In genomic region chr2:177351121-177351520, GRCh38 we compare ENCODE assay signal across 8 cellular contexts. TPM values are rescaled to one million over a fixed set of nuclear protein-coding genes. Genes with fewer than 3 reads are reported as not detected.
DNase-seq lines count a peak whose midpoint lies in the region; ATAC-seq, FAIRE-seq and TF ChIP-seq lines count a peak whose summit lies in the region.
"Not testable (repeated sequence)": the region's sequence is repeated elsewhere in the genome, so short reads cannot be mapped to it uniquely, and the experiment has no call there.

No MANE protein-coding gene starts in this region.

- not testable (repeated sequence) for H3K4me2 ChIP-seq in IMR-90 (ENCODE audit: low read depth, low read length); keratinocyte (ENCODE audit: control insufficient read depth, extremely low read depth, insufficient read depth, low read depth, low read length); mesenchymal stem cell (ENCODE audit: low read length, poor library complexity, severe bottlenecking)

- not testable (repeated sequence) for H3K79me2 ChIP-seq in keratinocyte (ENCODE audit: control insufficient read depth, insufficient read depth, low read length)

- H3K9me1 ChIP-seq in IMR-90 (ENCODE audit: insufficient read depth, low read length): peaks cover 10% of the 10 kb centered on the region; the same call in 1 of the 2 replicates
- H3K9me1 ChIP-seq in keratinocyte (ENCODE audit: control insufficient read depth, extremely low read depth, insufficient read depth, low read length): not testable (repeated sequence)

- TF ChIP-seq CTCF in IMR-90 (conservative IDR thresholded peaks at IDR 0.05; ENCODE audit: low read depth, low read length); keratinocyte (optimal IDR thresholded peaks at IDR 0.05 in 1 of 3, IDR thresholded peaks at IDR 0.05 in 1 of 3, conservative IDR thresholded peaks at IDR 0.05 in 1 of 3; ENCODE audit: extremely low read depth in 1 of 3, insufficient read depth in 2 of 3, low read length in 3 of 3): not testable (repeated sequence)

- not testable (repeated sequence) for H3K36me3 ChIP-seq in IMR-90 (ENCODE audit: control insufficient read depth, insufficient read depth, low read length); esophagus (ENCODE audit: control insufficient read depth in 2 of 2, insufficient read depth in 2 of 2, low read length in 1 of 2); keratinocyte (ENCODE audit: control insufficient read depth in 2 of 2, extremely low read depth in 1 of 2, insufficient read depth in 2 of 2, low read length in 2 of 2); mesenchymal stem cell (ENCODE audit: control insufficient read depth in 1 of 2, insufficient read depth in 2 of 2, low read depth in 1 of 2, low read length in 2 of 2); rectal smooth muscle tissue (ENCODE audit: control insufficient read depth, insufficient read depth, low read length); skeletal muscle tissue (ENCODE audit: control insufficient read depth in 3 of 3, insufficient read depth in 3 of 3, low read length in 3 of 3); subcutaneous abdominal adipose tissue (ENCODE audit: control insufficient read depth in 5 of 5, insufficient read depth in 5 of 5, low read length in 5 of 5)

- CTCF ChIA-PET in IMR-90 (lab: Yijun Ruan, JAX): not testable (repeated sequence)

- not testable (repeated sequence) for H3K27ac ChIP-seq in IMR-90 (ENCODE audit: insufficient read depth, low read length); mesenchymal stem cell (ENCODE audit: low read length, poor library complexity, severe bottlenecking)
- H3K27ac ChIP-seq in esophagus (ENCODE audit: low read depth in 2 of 2, low read length in 1 of 2) (peak overlapping the region; percentile 68 to 90), keratinocyte (ENCODE audit: control insufficient read depth, insufficient read depth, low read length) (peak overlapping the region; percentile 2), rectal smooth muscle tissue (ENCODE audit: low read depth, low read length) (peak overlapping the region; percentile 52), skeletal muscle tissue (ENCODE audit: low read depth, low read length) (peak overlapping the region; percentile 34), subcutaneous abdominal adipose tissue (ENCODE audit: low read depth, low read length) (peak overlapping the region; percentile 17)

- H2BK20ac ChIP-seq in IMR-90 (ENCODE audit: low read depth, low read length): not testable (repeated sequence)

- WGBS in IMR-90 (ENCODE audit: extremely low coverage in 2 of 2, insufficient read length in 1 of 2), 2 experiments: 50% methylated on average over 1 of the region's 1 CpG; no CpG with 5 or more reads in 1 of the 2 experiments
- WGBS in esophagus, 2 donors: 67 to 81% methylated on average over 1 of the region's 1 CpG
- 91% methylated on average over 1 of the region's 1 CpG for WGBS in mesenchymal stem cell

- not testable (repeated sequence) for H3K23ac ChIP-seq in IMR-90 (ENCODE audit: low read depth, low read length); mesenchymal stem cell (ENCODE audit: low read length in 2 of 2)

- H4K8ac ChIP-seq in IMR-90 (ENCODE audit: low read depth in 2 of 2, low read length in 2 of 2): not testable (repeated sequence)
- peak overlapping the region; percentile 7 for H4K8ac ChIP-seq in mesenchymal stem cell (ENCODE audit: low read length)

- H2AK9ac ChIP-seq in IMR-90 (replicated peaks; ENCODE audit: low read depth, low read length, poor library complexity): not testable (repeated sequence)

- not testable (repeated sequence) for H2BK5ac ChIP-seq in IMR-90 (ENCODE audit: low read depth, low read length, poor library complexity, severe bottlenecking); mesenchymal stem cell (ENCODE audit: low read depth, low read length, poor library complexity, severe bottlenecking)

- H3K4me3 ChIP-seq in IMR-90 (ENCODE audit: insufficient read depth, low read depth, low read length); esophagus (ENCODE audit: low read depth in 1 of 2, low read length in 2 of 2); keratinocyte (ENCODE audit: control insufficient read depth in 2 of 3, extremely low read depth in 1 of 3, insufficient read depth in 2 of 3, low read depth in 1 of 3, low read length in 3 of 3); mesenchymal stem cell (ENCODE audit: insufficient read depth in 1 of 2, low read depth in 1 of 2, low read length in 2 of 2); rectal smooth muscle tissue (ENCODE audit: low read length); skeletal muscle tissue (ENCODE audit: low read length in 3 of 3); subcutaneous abdominal adipose tissue (ENCODE audit: low read depth in 1 of 5, low read length in 5 of 5): not testable (repeated sequence)

- intact Hi-C loops in IMR-90 (cut with micrococcal nuclease): loop anchor here (5.0 kb wide), 1 partner anchor 36 kb away; no protein-coding TSS in a partner anchor

- peak overlapping the region; percentile 51; the same call in 1 of the 2 replicates for H3K4ac ChIP-seq in IMR-90 (ENCODE audit: low read depth, low read length)
- H3K4ac ChIP-seq in mesenchymal stem cell (ENCODE audit: low read depth in 1 of 2, low read length in 2 of 2): not testable (repeated sequence)

- not testable (repeated sequence) for H3K27me3 ChIP-seq in IMR-90 (ENCODE audit: control insufficient read depth, insufficient read depth, low read length); esophagus (ENCODE audit: control insufficient read depth in 1 of 2, insufficient read depth in 2 of 2, low read length in 2 of 2); keratinocyte (ENCODE audit: control insufficient read depth, extremely low read depth, insufficient read depth, low read length); mesenchymal stem cell (ENCODE audit: control insufficient read depth in 1 of 2, insufficient read depth in 1 of 2, low read length in 2 of 2); rectal smooth muscle tissue (ENCODE audit: control insufficient read depth, insufficient read depth, low read length); skeletal muscle tissue (ENCODE audit: control insufficient read depth in 3 of 3, insufficient read depth in 3 of 3, low read length in 3 of 3); subcutaneous abdominal adipose tissue (ENCODE audit: control insufficient read depth in 5 of 5, insufficient read depth in 4 of 5, low read length in 5 of 5)

- peak overlapping the region; percentile 64; the same call in 1 of the 2 replicates for H3K18ac ChIP-seq in IMR-90 (ENCODE audit: low read depth, low read length)
- not testable (repeated sequence) for H3K18ac ChIP-seq in mesenchymal stem cell (ENCODE audit: low read depth in 1 of 2, low read length in 2 of 2)

- not testable (repeated sequence) for ATAC-seq in IMR-90 (ENCODE audit: low read depth)

- POLR2A ChIA-PET in IMR-90 (lab: Charles Lee; ENCODE audit: unreplicated experiment): not testable (repeated sequence)

- H3K4me1 ChIP-seq in IMR-90 (ENCODE audit: control insufficient read depth, insufficient read depth, low read length); mesenchymal stem cell (ENCODE audit: control insufficient read depth, insufficient read depth, low read depth, low read length); rectal smooth muscle tissue (ENCODE audit: control insufficient read depth, insufficient read depth, low read length); skeletal muscle tissue (ENCODE audit: control insufficient read depth in 3 of 3, insufficient read depth in 3 of 3, low read length in 3 of 3): not testable (repeated sequence)
- H3K4me1 ChIP-seq in esophagus (ENCODE audit: control insufficient read depth in 2 of 2, insufficient read depth in 2 of 2, low read length in 1 of 2) (peaks cover 0 to 11% of the 10 kb centered on the region in 2 donors), keratinocyte (ENCODE audit: control insufficient read depth, extremely low read depth, insufficient read depth, low read length) (peaks cover 11% of the 10 kb centered on the region), subcutaneous abdominal adipose tissue (ENCODE audit: control insufficient read depth in 5 of 5, insufficient read depth in 5 of 5, low read length in 5 of 5) (peaks cover 0 to 26% (median 16%) of the 10 kb centered on the region in 5 donors)

- DNase-seq in CMK (ENCODE audit: low read depth): peak; percentile 70
- not testable (repeated sequence) for DNase-seq in IMR-90; keratinocyte (ENCODE audit: low read depth, low spot score); mesenchymal stem cell

- not testable (repeated sequence) for H3K56ac ChIP-seq in IMR-90 (ENCODE audit: extremely low read depth, insufficient read depth, low read length)

- not testable (repeated sequence) for H2BK15ac ChIP-seq in IMR-90 (ENCODE audit: low read depth, low read length); mesenchymal stem cell (ENCODE audit: low read depth, poor library complexity, severe bottlenecking)

- H2AFZ ChIP-seq in IMR-90 (replicated peaks; ENCODE audit: low read length, poor library complexity); keratinocyte (ENCODE audit: control insufficient read depth, low read length); mesenchymal stem cell (ENCODE audit: low read depth, low read length): not testable (repeated sequence)

- H2BK12ac ChIP-seq in mesenchymal stem cell (ENCODE audit: low read length in 2 of 2): peak overlapping the region; percentile 11 to 12

- H3K79me1 ChIP-seq in IMR-90 (ENCODE audit: low read depth in 1 of 2, low read length in 2 of 2); mesenchymal stem cell (replicated peaks; ENCODE audit: low read length, poor library complexity, severe bottlenecking): not testable (repeated sequence)

- in situ Hi-C loops in IMR-90 (cut with MboI; ENCODE audit: low sequenced_read_pairs): not testable (repeated sequence)

- peak overlapping the region; percentile 44; the same call in 1 of the 2 replicates for H2AK5ac ChIP-seq in IMR-90 (ENCODE audit: low read depth, low read length)
- H2AK5ac ChIP-seq in mesenchymal stem cell (ENCODE audit: low read length, severe bottlenecking): not testable (repeated sequence)

- not testable (repeated sequence) for BruUV-seq in IMR-90 (replicated peaks; lab: Mats Ljungman, UMichigan)

- H4K5ac ChIP-seq in IMR-90 (ENCODE audit: low read depth, low read length): not testable (repeated sequence)

- TF ChIP-seq POLR2A in IMR-90 (IDR thresholded peaks at IDR 0.05; ENCODE audit: low read depth, low read length): not testable (repeated sequence)

- not testable (repeated sequence) for H3K9ac ChIP-seq in IMR-90 (ENCODE audit: low read depth, low read length); keratinocyte (ENCODE audit: control insufficient read depth, extremely low read depth, insufficient read depth, low read length); mesenchymal stem cell (ENCODE audit: low read length); rectal smooth muscle tissue (ENCODE audit: low read length); skeletal muscle tissue (ENCODE audit: low read depth in 1 of 3, low read length in 3 of 3); subcutaneous abdominal adipose tissue (ENCODE audit: low read length in 5 of 5)

- H2BK120ac ChIP-seq in IMR-90 (ENCODE audit: low read depth, low read length); mesenchymal stem cell (ENCODE audit: low read depth, low read length): not testable (repeated sequence)

- not testable (repeated sequence) for H4K91ac ChIP-seq in IMR-90 (ENCODE audit: insufficient read depth, low read depth, low read length); mesenchymal stem cell (ENCODE audit: low read length)

- TF ChIP-seq RAD21 in IMR-90 (IDR thresholded peaks at IDR 0.05; ENCODE audit: low read length): not testable (repeated sequence)

- not testable (repeated sequence) for H3K14ac ChIP-seq in IMR-90 (replicated peaks; ENCODE audit: low read depth, low read length); mesenchymal stem cell (ENCODE audit: low read length in 2 of 2)

- not testable (repeated sequence) for H3K9me3 ChIP-seq in IMR-90 (ENCODE audit: control insufficient read depth, insufficient read depth, low read length); esophagus (ENCODE audit: control insufficient read depth in 2 of 2, insufficient read depth in 1 of 2, low read depth in 1 of 2, low read length in 1 of 2); keratinocyte (ENCODE audit: control insufficient read depth, low read depth, low read length); mesenchymal stem cell (ENCODE audit: control insufficient read depth, low read length); skeletal muscle tissue (ENCODE audit: control insufficient read depth in 3 of 3, low read length in 3 of 3); subcutaneous abdominal adipose tissue (ENCODE audit: control insufficient read depth in 5 of 5, low read length in 5 of 5)

- dilution Hi-C loops in IMR-90 (cut with HindIII; ENCODE audit: low sequenced_read_pairs, unreplicated experiment); keratinocyte (cut with MboI; ENCODE audit: extremely low pct_ligation_motif_present, low sequenced_read_pairs): not testable (repeated sequence)

- H4K20me1 ChIP-seq in IMR-90 (ENCODE audit: insufficient read depth, low read length); keratinocyte (ENCODE audit: control insufficient read depth, extremely low read depth, insufficient read depth, low read length): not testable (repeated sequence)

- not testable (repeated sequence) for FAIRE-seq in keratinocyte (lab: Jason Lieb, UNC)

RNA-seq across cellular contexts. Expression of gene AGPS, which starts 41.5 kb away (rescaled TPM):
- 18.6 and 34.4 TPM in 2 replicates for total RNA-seq in IMR-90 (2012; rRNA removed)
- 5.5 and 6.6 TPM in 2 replicates for polyA plus RNA-seq in IMR-90 (2012; rRNA removed)
- polyA plus RNA-seq in IMR-90 (2012; cell fraction: cytosol; rRNA removed): 2.5 and 7.5 TPM in 2 replicates
- 2.3 and 3.0 TPM in 2 replicates for polyA plus RNA-seq in IMR-90 (2012; cell fraction: nucleus; rRNA removed; ENCODE audit: low replicate concordance)
- 1 to 10 TPM; 3.7 to 6.4 TPM for polyA plus RNA-seq in esophagus
- 14.1 to 28.0 TPM (median 15.7 TPM) in 3 replicates for polyA plus RNA-seq in keratinocyte
- 41.7 TPM for polyA plus RNA-seq in keratinocyte (2011; ENCODE audit: low read depth)
- polyA plus RNA-seq in keratinocyte (2011; cell fraction: cytosol; rRNA removed): 11.8 and 23.3 TPM in 2 replicates
- polyA plus RNA-seq in keratinocyte (2011; cell fraction: nucleus; rRNA removed): 11.5 and 16.7 TPM in 2 replicates
- 13.3 and 22.0 TPM in 2 replicates for polyA plus RNA-seq in keratinocyte (2012; ENCODE audit: low replicate concordance)
- polyA minus RNA-seq in keratinocyte: 2.2 to 34.0 TPM (median 10.7 TPM) in 3 replicates
- 27.0 TPM for polyA minus RNA-seq in keratinocyte (2011; cell fraction: cytosol; rRNA and poly(A)+ RNA removed)
- polyA minus RNA-seq in keratinocyte (2011; cell fraction: nucleus; rRNA and poly(A)+ RNA removed): 13.7 and 31.5 TPM in 2 replicates
- polyA plus RNA-seq in mesenchymal stem cell (2013, experiment 1 of 2): 24.4 TPM
- polyA plus RNA-seq in mesenchymal stem cell (2013, experiment 2 of 2): 23.3 TPM
- total RNA-seq in skeletal muscle tissue: 29.7 TPM
